ENCODE assay signal across 1 cellular context in genomic region chr5:34889394-34889793, GRCh38.
TF ChIP-seq lines count a peak whose summit lies in the region.

No MANE protein-coding gene starts in this region.

TF ChIP-seq in HepG2, 621 proteins besides CTCF, POLR2A, EP300 and RAD21 (continued from another document and continues in another):
- TF ChIP-seq SKIL (CRISPR knock-in tag; IDR thresholded peaks at IDR 0.05; ENCODE audit: borderline replicate concordance): peak; percentile 90
- peak; percentile 57; the same call in 1 of the 2 replicates for TF ChIP-seq SMYD3 (CRISPR knock-in tag; IDR thresholded peaks at IDR 0.05)
- TF ChIP-seq ZHX1 (CRISPR knock-in tag; IDR thresholded peaks at IDR 0.05; ENCODE audit: low read depth): no peak
- no peak for TF ChIP-seq HOXA5 (CRISPR knock-in tag; IDR thresholded peaks at IDR 0.05)
- TF ChIP-seq STAG1 (CRISPR knock-in tag; IDR thresholded peaks at IDR 0.05): no peak
- peak; percentile 47 for TF ChIP-seq HOXA3 (CRISPR knock-in tag; IDR thresholded peaks at IDR 0.05)
- 0 out of 2 replicates have a peak, but pooled peaks have one; percentile 19 for TF ChIP-seq ZNF264 (CRISPR knock-in tag; IDR thresholded peaks at IDR 0.05)
- TF ChIP-seq ZNF235 (CRISPR knock-in tag; IDR thresholded peaks at IDR 0.05; ENCODE audit: borderline replicate concordance): no peak
- TF ChIP-seq KMT2B (CRISPR knock-in tag; IDR thresholded peaks at IDR 0.05): 0 out of 2 replicates have a peak, but pooled peaks have one; percentile 25
- TF ChIP-seq BCL3 (CRISPR knock-in tag; IDR thresholded peaks at IDR 0.05): no peak
- TF ChIP-seq GATAD2A (CRISPR knock-in tag; IDR thresholded peaks at IDR 0.05): peak; percentile 79
- TF ChIP-seq THAP11 (CRISPR knock-in tag; IDR thresholded peaks at IDR 0.05): peak; percentile 31; the same call in 1 of the 2 replicates
- 0 out of 2 replicates have a peak, but pooled peaks have one; percentile 52 for TF ChIP-seq ZNF331 (CRISPR knock-in tag; IDR thresholded peaks at IDR 0.05)
- TF ChIP-seq ZBTB7B (CRISPR knock-in tag; IDR thresholded peaks at IDR 0.05): peak; percentile 87
- no peak for TF ChIP-seq FLYWCH1 (CRISPR knock-in tag; IDR thresholded peaks at IDR 0.05)
- TF ChIP-seq TRIM22 (IDR thresholded peaks at IDR 0.05): no peak
- TF ChIP-seq ZNF329 (CRISPR knock-in tag; IDR thresholded peaks at IDR 0.05; ENCODE audit: low read depth): no peak
- TF ChIP-seq MAFG (CRISPR knock-in tag; IDR thresholded peaks at IDR 0.05): no peak
- no peak for TF ChIP-seq ZNF740 (CRISPR knock-in tag; IDR thresholded peaks at IDR 0.05)
- peak; percentile 56; the same call in 1 of the 2 replicates for TF ChIP-seq MED1 (CRISPR knock-in tag; IDR thresholded peaks at IDR 0.05)
- no peak for TF ChIP-seq USF2 (IDR thresholded peaks at IDR 0.05; ENCODE audit: low read depth, low read length)
- no peak for TF ChIP-seq USF2 (CRISPR knock-in tag; IDR thresholded peaks at IDR 0.05; ENCODE audit: borderline replicate concordance)
- TF ChIP-seq ZNF609 (CRISPR knock-in tag; IDR thresholded peaks at IDR 0.05; ENCODE audit: borderline replicate concordance): peak; percentile 67; the same call in 1 of the 2 replicates
- TF ChIP-seq HOMEZ (CRISPR knock-in tag; IDR thresholded peaks at IDR 0.05; ENCODE audit: low read depth): peak; percentile 61; the same call in 1 of the 2 replicates
- TF ChIP-seq TCF7 (IDR thresholded peaks at IDR 0.05; ENCODE audit: low read depth): peak; percentile 21; the same call in 1 of the 2 replicates
- TF ChIP-seq ZMYM4 (CRISPR knock-in tag; IDR thresholded peaks at IDR 0.05): peak; percentile 70
- TF ChIP-seq KLF16 (CRISPR knock-in tag; IDR thresholded peaks at IDR 0.05): 0 out of 4 replicates have a peak, but pooled peaks of 1 of the 2 experiments have one; percentile 21
- peak; percentile 43; the same call in 1 of the 2 replicates for TF ChIP-seq ARID3A (IDR thresholded peaks at IDR 0.05; ENCODE audit: low read depth, low read length)
- TF ChIP-seq U2AF2 (IDR thresholded peaks at IDR 0.05; ENCODE audit: low read depth, low read length): no peak
- peak; percentile 94 for TF ChIP-seq PAXIP1 (CRISPR knock-in tag; conservative IDR thresholded peaks at IDR 0.05)
- TF ChIP-seq YY1 (IDR thresholded peaks at IDR 0.05; ENCODE audit: insufficient read depth, insufficient replicate concordance, low read depth, low read length): no peak
